In genomic region chr11:31803813-31804438, GRCh38 we compare ENCODE assay signal across 13 cellular contexts. TPM values are rescaled to one million over a fixed set of nuclear protein-coding genes. Genes with fewer than 3 reads are reported as not detected.
DNase-seq lines count a peak whose midpoint lies in the region; ATAC-seq and TF ChIP-seq lines count a peak whose summit lies in the region.
"Had no signal": no experiment of that assay in that cellular context is flagged by ENCODE, and none has a peak within 500 bp of the region (broad histone marks: within the 10 kb centered on the region; RNA-seq: fewer than 3 reads in every experiment).

No MANE protein-coding gene starts in this region.

- H3K4me2 ChIP-seq in neural progenitor cell, result peak overlapping the region; percentile 98

- H3K9ac ChIP-seq in HUES64 (ENCODE audit: low read depth, low read length) (no peak overlapping the region), neural progenitor cell (no peak overlapping the region)

- H3K4me1 ChIP-seq in HUES64 (ENCODE audit: insufficient read depth, low read length), result peaks cover 56% of the 10 kb centered on the region
- H3K4me1 ChIP-seq in neural progenitor cell, result peaks cover 81% of the 10 kb centered on the region

- H4K20me1 ChIP-seq in neural progenitor cell (ENCODE audit: low read depth), result peaks cover 99% of the 10 kb centered on the region

- peaks cover 93% of the 10 kb centered on the region for H3K27me3 Mint-ChIP-seq in dendritic cell treated with granulocyte-macrophage colony-stimulating factor and Interleukin-4, amounts not matched to agents 40 ng/mL and 50 ng/mL, for 4 days
- peaks cover 55% of the 10 kb centered on the region for H3K27me3 Mint-ChIP-seq in neural progenitor cell (ENCODE audit: insufficient read depth, low read depth)

- peak overlapping the region; percentile 45 for H3K4me3 Mint-ChIP-seq in dendritic cell treated with granulocyte-macrophage colony-stimulating factor and Interleukin-4, amounts not matched to agents 40 ng/mL and 50 ng/mL, for 4 days
- H3K4me3 Mint-ChIP-seq in neural progenitor cell, result peak overlapping the region; percentile 87

- H2AFZ ChIP-seq in neural progenitor cell (replicated peaks), result no peak overlapping the region

- DNase-seq in GF-D8 (lab: John Stamatoyannopoulos, UW) (peak; percentile 44), neural progenitor cell (ENCODE audit: low spot score) (peak; percentile 65), nucleus accumbens (lab: John Stamatoyannopoulos, UW) (no peak), NCI-H748 (lab: John Stamatoyannopoulos, UW; ENCODE audit: unreplicated experiment) (no peak), HK-2 (ENCODE audit: unreplicated experiment) (no peak)
- DNase-seq: DMS79, mesenchymal stem cell, NCI-H1092, small intestine had no signal

- peaks cover 32% of the 10 kb centered on the region for H3K4me1 Mint-ChIP-seq in dendritic cell treated with granulocyte-macrophage colony-stimulating factor and Interleukin-4, amounts not matched to agents 40 ng/mL and 50 ng/mL, for 4 days (ENCODE audit: low read depth)
- H3K4me1 Mint-ChIP-seq in neural progenitor cell, result peaks cover 64% of the 10 kb centered on the region

- peaks cover 90% of the 10 kb centered on the region for H3K79me2 ChIP-seq in neural progenitor cell (ENCODE audit: low read depth)

- ATAC-seq in HG02763 (IDR thresholded peaks at IDR 0.05; ENCODE audit: unreplicated experiment), result no peak

- H3K9me3 ChIP-seq in HUES64 (ENCODE audit: insufficient read depth, low read depth, low read length), result no peaks in the 10 kb centered on the region
- no peaks in the 10 kb centered on the region for H3K9me3 ChIP-seq in neural progenitor cell (ENCODE audit: low read depth)

- peaks cover 27% of the 10 kb centered on the region for H3K9me3 Mint-ChIP-seq in dendritic cell treated with granulocyte-macrophage colony-stimulating factor and Interleukin-4, amounts not matched to agents 40 ng/mL and 50 ng/mL, for 4 days
- peaks cover 15% of the 10 kb centered on the region for H3K9me3 Mint-ChIP-seq in neural progenitor cell

- H3K4me3 ChIP-seq in HUES64 (ENCODE audit: low read length) (peak overlapping the region; percentile 37; the same call in 1 of the 2 replicates), neural progenitor cell (peak overlapping the region; percentile 91)
- H3K4me3 ChIP-seq: SK-N-MC had no signal

- H3F3A ChIP-seq in neural progenitor cell (ENCODE audit: low read depth), result peaks cover 89% of the 10 kb centered on the region

- H3K36me3 Mint-ChIP-seq in dendritic cell treated with granulocyte-macrophage colony-stimulating factor and Interleukin-4, amounts not matched to agents 40 ng/mL and 50 ng/mL, for 4 days (ENCODE audit: low read depth), result no peaks in the 10 kb centered on the region
- H3K36me3 Mint-ChIP-seq in neural progenitor cell, result peaks cover 77% of the 10 kb centered on the region

- H3K36me3 ChIP-seq in HUES64 (ENCODE audit: insufficient read depth, low read length) (no peaks in the 10 kb centered on the region; the same call in 1 of the 2 replicates), neural progenitor cell (peaks cover 23% of the 10 kb centered on the region)

- H3K27ac ChIP-seq in HUES64 (ENCODE audit: low read depth, low read length), result no peak overlapping the region
- H3K27ac ChIP-seq in neural progenitor cell, result no peak overlapping the region
- H3K27ac ChIP-seq: SK-N-MC had no signal

- peaks cover 100% of the 10 kb centered on the region for H3K27me3 ChIP-seq in HUES64 (ENCODE audit: insufficient read depth, low read length)
- H3K27me3 ChIP-seq in neural progenitor cell, result peaks cover 100% of the 10 kb centered on the region

- WGBS in HUES64, result 2% methylated on average over 22 of the region's 22 CpGs

- intact Hi-C loops in dendritic cell treated with granulocyte-macrophage colony-stimulating factor and Interleukin-4, amounts not matched to agents 40 ng/mL and 50 ng/mL, for 4 days (cut with micrococcal nuclease), result loop anchor here (10.0 kb wide), 1 partner anchor 299 kb away; the partner anchor contains the start of genes ELP4 and IMMP1L

- no peak for TF ChIP-seq CTCF in neural progenitor cell (IDR thresholded peaks at IDR 0.05)

- H3K27ac Mint-ChIP-seq in dendritic cell treated with granulocyte-macrophage colony-stimulating factor and Interleukin-4, amounts not matched to agents 40 ng/mL and 50 ng/mL, for 4 days, result no peak overlapping the region
- H3K27ac Mint-ChIP-seq in neural progenitor cell, result no peak overlapping the region

RNA-seq across cellular contexts. Expression of gene PAX6, which starts 7.2 kb away (rescaled TPM):
- 2.2 TPM for polyA plus RNA-seq in HUES64 (2013, experiment 1 of 2)
- polyA plus RNA-seq in HUES64 (2013, experiment 2 of 2), result 5.3 TPM
- 190 and 215 TPM in 2 replicates for total RNA-seq in neural progenitor cell (ENCODE audit: low replicate concordance)

Comparison
In these comparisons a context has a peak if more than half of its experiments do, and no peak if none do; other contexts are left out.
1. DNase-seq: peak in GF-D8 (single experiment) and neural progenitor cell (single experiment); none in nucleus accumbens (0 of 56), NCI-H748 (single experiment) and HK-2 (single experiment).